In genomic region chr10:92291921-92292860, GRCh38 we compare ENCODE assay signal across 8 cellular contexts. TPM values are rescaled to one million over a fixed set of nuclear protein-coding genes. Genes with fewer than 3 reads are reported as not detected.
DNase-seq lines count a peak whose midpoint lies in the region; ATAC-seq and TF ChIP-seq lines count a peak whose summit lies in the region.

No MANE protein-coding gene starts in this region.

- peak overlapping the region; percentile 93 for H3K4me3 Mint-ChIP-seq in endothelial cell (ENCODE audit: unreplicated experiment)
- H3K4me3 Mint-ChIP-seq in stimulated activated naive B cell treated with anti-CD40 and anti-IgM and Interleukin-4, amounts not matched to agents 10 μg/mL and 1 μg/mL and 100 μg/mL, for 72 hours, result peak overlapping the region; percentile 90 to 98

- H3K27me3 Mint-ChIP-seq in endothelial cell (ENCODE audit: unreplicated experiment), result peaks cover 5% of the 10 kb centered on the region
- H3K27me3 Mint-ChIP-seq in stimulated activated naive B cell treated with anti-CD40 and anti-IgM and Interleukin-4, amounts not matched to agents 10 μg/mL and 1 μg/mL and 100 μg/mL, for 72 hours, result no peaks in the 10 kb centered on the region

- TF ChIP-seq CTCF in 22Rv1 (IDR thresholded peaks at IDR 0.05) (peak; percentile 39), GM10248 (IDR thresholded peaks at IDR 0.05; ENCODE audit: control extremely low read depth, extremely low read depth, low read depth, missing control alignments) (peak; percentile 55), endothelial cell (IDR thresholded peaks at IDR 0.05; ENCODE audit: unreplicated experiment) (peak; percentile 50)

- CTCF ChIA-PET in GM10248 (lab: Yijun Ruan, JAX), result interaction anchor here (0.8 to 4.1 kb wide), 18 partner anchors 9 to 283 kb away, joined by 3 to 51 read pairs (median 4); no protein-coding TSS in a partner anchor

- no peak for ATAC-seq in stimulated activated naive B cell treated with anti-CD40 and anti-IgM and Interleukin-4, amounts not matched to agents 10 μg/mL and 1 μg/mL and 100 μg/mL, for 72 hours (replicated peaks)
- no peak for ATAC-seq in GM21529 (IDR thresholded peaks at IDR 0.05; ENCODE audit: unreplicated experiment)

- peak overlapping the region; percentile 90 for H3K27ac ChIP-seq in 22Rv1

- POLR2A ChIA-PET in GM10248 (lab: Yijun Ruan, JAX), result no interaction called here

- H3K9me3 Mint-ChIP-seq in endothelial cell (ENCODE audit: unreplicated experiment), result no peaks in the 10 kb centered on the region
- H3K9me3 Mint-ChIP-seq in stimulated activated naive B cell treated with anti-CD40 and anti-IgM and Interleukin-4, amounts not matched to agents 10 μg/mL and 1 μg/mL and 100 μg/mL, for 72 hours, result no peaks in the 10 kb centered on the region

- H3K27ac Mint-ChIP-seq in endothelial cell (ENCODE audit: unreplicated experiment), result peak overlapping the region; percentile 70
- H3K27ac Mint-ChIP-seq in stimulated activated naive B cell treated with anti-CD40 and anti-IgM and Interleukin-4, amounts not matched to agents 10 μg/mL and 1 μg/mL and 100 μg/mL, for 72 hours, result peak overlapping the region; percentile 93

- peaks cover 12% of the 10 kb centered on the region for H3K36me3 Mint-ChIP-seq in endothelial cell (ENCODE audit: low read depth, unreplicated experiment)
- peaks cover 0 to 5% of the 10 kb centered on the region in 2 donors for H3K36me3 Mint-ChIP-seq in stimulated activated naive B cell treated with anti-CD40 and anti-IgM and Interleukin-4, amounts not matched to agents 10 μg/mL and 1 μg/mL and 100 μg/mL, for 72 hours

- DNase-seq in GM10248 (ENCODE audit: extremely low spot score) (peak; percentile 63), NCI-H226 (peak; percentile 49), endothelial cell (ENCODE audit: low spot score) (peak; percentile 50), mesenteric fat pad (ENCODE audit: low spot score) (peak; percentile 76)
- peak; percentile 61 for DNase-seq in activated CD8-positive, alpha-beta memory T cell treated with anti-CD3 and anti-CD28 coated beads for 24 hours
- DNase-seq in stimulated activated naive B cell treated with anti-CD40 and anti-IgM and Interleukin-4, amounts not matched to agents 10 μg/mL and 1 μg/mL and 100 μg/mL, for 72 hours, result peak; percentile 32

- peaks cover 16% of the 10 kb centered on the region for H3K4me1 Mint-ChIP-seq in endothelial cell (ENCODE audit: unreplicated experiment)
- H3K4me1 Mint-ChIP-seq in stimulated activated naive B cell treated with anti-CD40 and anti-IgM and Interleukin-4, amounts not matched to agents 10 μg/mL and 1 μg/mL and 100 μg/mL, for 72 hours, result peaks cover 18 to 32% of the 10 kb centered on the region in 2 donors

RNA-seq across cellular contexts. Expression of gene MARCHF5, which starts 1.2 kb away (rescaled TPM):
- total RNA-seq in endothelial cell (ENCODE audit: unreplicated experiment) (46.0 TPM), mesenteric fat pad (52.7 TPM)

RNA-seq across cellular contexts. Expression of gene CPEB3, which starts 1.3 kb away (rescaled TPM):
- total RNA-seq in endothelial cell (ENCODE audit: unreplicated experiment) (2.4 TPM), mesenteric fat pad (4.2 TPM)
